ENCODE assay signal across 9 cellular contexts in the genomic region with DNA sequence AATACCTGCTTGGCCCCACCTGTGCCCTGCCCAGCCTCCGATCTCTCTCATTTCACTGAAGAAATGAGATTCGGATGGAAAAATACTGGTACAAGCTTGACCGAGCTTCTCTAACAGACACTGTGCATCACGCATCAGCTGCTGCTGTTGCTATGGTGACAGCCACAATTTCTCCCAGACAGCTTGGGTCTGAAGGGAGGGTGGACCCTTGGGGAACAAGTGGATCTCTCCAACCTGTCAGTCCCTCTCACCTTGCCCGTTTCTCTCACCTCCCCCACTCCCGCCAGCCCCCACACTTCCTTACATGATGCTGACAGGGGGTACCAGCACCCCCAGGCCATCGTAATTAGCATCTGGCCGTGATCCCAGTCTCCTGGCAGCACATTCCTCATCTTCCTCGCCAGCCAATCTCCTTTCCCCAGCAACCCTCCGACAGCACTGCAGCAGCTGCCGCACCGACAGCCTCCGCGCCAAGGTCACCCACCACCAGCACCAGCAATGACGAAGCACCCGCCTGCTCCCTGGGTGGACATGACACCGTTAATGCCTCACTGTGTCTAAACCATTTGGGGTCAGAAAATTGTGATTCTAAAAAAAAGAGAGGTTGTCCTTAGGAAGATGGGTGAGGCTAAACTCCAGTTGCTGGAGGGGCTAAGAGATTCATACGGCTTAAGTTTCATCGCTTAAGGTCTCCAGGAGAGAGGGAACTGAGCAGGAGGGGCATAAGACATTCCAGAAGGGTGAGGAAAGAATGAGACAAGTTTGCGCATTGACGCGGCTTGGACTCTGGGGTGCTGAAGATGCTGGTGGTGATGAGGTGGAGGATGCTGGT. TPM values are rescaled to one million over a fixed set of nuclear protein-coding genes. Genes with fewer than 3 reads are reported as not detected.
DNase-seq lines count a peak whose midpoint lies in the region; ATAC-seq, FAIRE-seq and TF ChIP-seq lines count a peak whose summit lies in the region.
"Had no signal": no experiment of that assay in that cellular context is flagged by ENCODE, and none has a peak within 500 bp of the region (broad histone marks: within the 10 kb centered on the region; RNA-seq: fewer than 3 reads in every experiment).

No MANE protein-coding gene starts in this region.

- H2BK5ac ChIP-seq in H9 (ENCODE audit: insufficient read length, low read length), result no peak overlapping the region

- CTCF ChIA-PET in SK-N-SH (lab: Yijun Ruan, JAX), result interaction anchor here (1.3 kb wide), 1 partner anchor 18 kb away, joined by 4 read pairs; no protein-coding TSS in a partner anchor

- no peak overlapping the region for H2AK5ac ChIP-seq in H9 (ENCODE audit: insufficient read length, low read length)

- H2AFZ ChIP-seq in H9 (ENCODE audit: low read length), result no peak overlapping the region
- peak overlapping the region; percentile 42 for H2AFZ ChIP-seq in SK-N-SH (ENCODE audit: low read depth)

- no peaks in the 10 kb centered on the region for H3K9me3 ChIP-seq in H9 (ENCODE audit: control insufficient read depth, low read depth, low read length)
- no peaks in the 10 kb centered on the region for H3K9me3 ChIP-seq in SK-N-SH

- H4K8ac ChIP-seq in H9 (replicated peaks; ENCODE audit: insufficient read length, low read depth, low read length), result no peak overlapping the region

- H3K36me3 ChIP-seq in SK-N-SH (replicated peaks in 1 of 2; ENCODE audit: control insufficient read depth in 1 of 2, insufficient read depth in 2 of 2, low read length in 1 of 2), result no peaks in the 10 kb centered on the region

- H2BK15ac ChIP-seq in H9 (ENCODE audit: low read depth, low read length), result no peak overlapping the region

- H3K27me3 Mint-ChIP-seq in H9 (ENCODE audit: low read depth), result no peaks in the 10 kb centered on the region; the same call in 1 of the 2 replicates

- H3K4me2 ChIP-seq in H9 (ENCODE audit: insufficient read depth, insufficient read length, low read length) (no peak overlapping the region), SK-N-SH (peak overlapping the region; percentile 80)

- no CpG with 5 or more reads among the region's 22 CpGs for WGBS in H9 (ENCODE audit: extremely low coverage, insufficient read length, low lambda C conversion rate)
- 24% methylated on average over 22 of the region's 22 CpGs for WGBS in SK-N-SH (ENCODE audit: low lambda C conversion rate)

- 0 out of 4 replicates have a peak, but pooled peaks of 1 of the 2 experiments have one; percentile 2 for TF ChIP-seq EP300 in SK-N-SH (IDR thresholded peaks at IDR 0.05; ENCODE audit: borderline replicate concordance in 1 of 2, low read depth in 1 of 2, low read length in 1 of 2)

- H3K9ac ChIP-seq in H9 (ENCODE audit: extremely low read depth, insufficient read length, low read length) (no peak overlapping the region), SK-N-SH (peak overlapping the region; percentile 78)

- no peak overlapping the region for H3K4ac ChIP-seq in H9 (ENCODE audit: low read depth, low read length)

- H2BK120ac ChIP-seq in H9 (ENCODE audit: low read depth, low read length, poor library complexity, severe bottlenecking), result no peak overlapping the region

- no peak overlapping the region for H4K91ac ChIP-seq in H9 (ENCODE audit: insufficient read length, low read depth, low read length)

- H3K4me1 ChIP-seq in H9 (ENCODE audit: insufficient read depth, low read length), result no peaks in the 10 kb centered on the region
- H3K4me1 ChIP-seq in SK-N-SH (ENCODE audit: control insufficient read depth in 1 of 2, insufficient read depth in 2 of 2, low read depth in 1 of 2, low read length in 1 of 2), result peaks cover 9 to 17% of the 10 kb centered on the region in 2 experiments; a peak in 2 of 4 replicates

- ATAC-seq in activated CD4-positive, CD25-positive, alpha-beta regulatory T cell treated with anti-CD3 and anti-CD28 coated beads, Interleukin-2, amount 50 U/mL, for 24 hours, result no peak

- H3K27me3 ChIP-seq in H9 (ENCODE audit: insufficient read depth, low read length), result no peaks in the 10 kb centered on the region
- H3K27me3 ChIP-seq in SK-N-SH (ENCODE audit: insufficient read depth), result no peaks in the 10 kb centered on the region

- no peaks in the 10 kb centered on the region for H3K79me1 ChIP-seq in H9 (ENCODE audit: insufficient read depth, low read depth, low read length, poor library complexity, severe bottlenecking)

- TF ChIP-seq CTCF in H9 (conservative IDR thresholded peaks at IDR 0.05) (no peak), SK-N-SH (IDR thresholded peaks at IDR 0.05) (no peak)

- H3K27ac ChIP-seq in H9 (ENCODE audit: insufficient read length, low read depth, low read length) (no peak overlapping the region), SK-N-SH (ENCODE audit: low read depth in 2 of 2, low read length in 1 of 2) (peak overlapping the region; percentile 85 to 97)

- no peak overlapping the region for H3K56ac ChIP-seq in H9 (ENCODE audit: insufficient read length, low read depth, low read length)

- no peak overlapping the region for H2BK12ac ChIP-seq in H9 (ENCODE audit: insufficient read length, low read depth, low read length)

- H3K23ac ChIP-seq in H9 (ENCODE audit: insufficient read length, low read depth, low read length), result no peak overlapping the region

- in situ Hi-C loops in ACHN (cut with HindIII; ENCODE audit: low pct_ligation_motif_present, low pct_unique_long_range_greater_than_20kb, low sequenced_read_pairs), result no loop called here

- H4K5ac ChIP-seq in H9 (ENCODE audit: insufficient read length, low read depth, low read length), result no peak overlapping the region

- H3T11ph ChIP-seq in H9 (ENCODE audit: low read length), result no peak overlapping the region

- H3K79me2 ChIP-seq in H9 (ENCODE audit: insufficient read depth, low read length) (no peaks in the 10 kb centered on the region), SK-N-SH (ENCODE audit: insufficient read depth) (no peaks in the 10 kb centered on the region)

- FAIRE-seq in frontal cortex (lab: Jason Lieb, UNC), result no peak

- H3K14ac ChIP-seq in H9 (ENCODE audit: insufficient read depth, low read length), result no peak overlapping the region

- no peaks in the 10 kb centered on the region for H4K20me1 ChIP-seq in H9 (ENCODE audit: control insufficient read depth, insufficient read depth, insufficient read length)
- H4K20me1 ChIP-seq in SK-N-SH (ENCODE audit: insufficient read depth), result no peaks in the 10 kb centered on the region

- no peak for TF ChIP-seq RAD21 in SK-N-SH (IDR thresholded peaks at IDR 0.05; ENCODE audit: low read length)

- peaks cover 0 to 2% (median 0%) of the 10 kb centered on the region in 3 experiments; a peak in 1 of 7 replicates for H3K36me3 Mint-ChIP-seq in H9 (ENCODE audit: insufficient read depth in 1 of 3, low read depth in 3 of 3)

- no peak overlapping the region for H2BK20ac ChIP-seq in H9 (ENCODE audit: low read depth, low read length, poor library complexity, severe bottlenecking)

- peak overlapping the region in 1 of 3 experiments; percentile 57; a peak in 3 of 7 replicates for H3K27ac Mint-ChIP-seq in H9

- H3K9me2 ChIP-seq in SK-N-SH, result no peaks in the 10 kb centered on the region

- H3K4me3 Mint-ChIP-seq in H9, result peak overlapping the region in 1 of 2 experiments; percentile 52; a peak in 3 of 5 replicates
- H3K4me3 Mint-ChIP-seq: central memory CD8-positive, alpha-beta T cell had no signal

- H3K9me3 Mint-ChIP-seq in H9, result no peaks in the 10 kb centered on the region
- H3K9me3 Mint-ChIP-seq: central memory CD8-positive, alpha-beta T cell had no signal

- H3K4me1 Mint-ChIP-seq in H9, result peaks cover 8 to 10% of the 10 kb centered on the region in 2 experiments

- DNase-seq in ACHN, result peak; percentile 99
- DNase-seq in H9, result peak; percentile 62
- DNase-seq in SK-N-SH, result peak; percentile 81
- peak; percentile 37 to 62 for DNase-seq in frontal cortex (ENCODE audit: low spot score in 2 of 2)
- DNase-seq in occipital lobe (lab: John Stamatoyannopoulos, UW), result peak; percentile 88
- DNase-seq in NK-92 (lab: John Stamatoyannopoulos, UW; ENCODE audit: unreplicated experiment), result no peak
- no peak for DNase-seq in 8988T

- H3K18ac ChIP-seq in H9 (ENCODE audit: insufficient read length, low read depth, low read length), result no peak overlapping the region

- H3K23me2 ChIP-seq in H9 (ENCODE audit: insufficient read length, low read depth, low read length, poor library complexity, severe bottlenecking), result no peaks in the 10 kb centered on the region

- POLR2A ChIA-PET in SK-N-SH (lab: Yijun Ruan, JAX), result no interaction called here

- H3K4me3 ChIP-seq in SK-N-SH (ENCODE audit: low read depth in 2 of 2, low read length in 1 of 2), result peak overlapping the region; percentile 29 to 41

- peaks cover 27% of the 10 kb centered on the region for H3F3A ChIP-seq in SK-N-SH (replicated peaks; ENCODE audit: insufficient read depth)

TF ChIP-seq in SK-N-SH, 30 proteins besides CTCF, POLR2A, EP300 and RAD21 (continues in another document):
- TF ChIP-seq SMC3 (IDR thresholded peaks at IDR 0.05; ENCODE audit: low read depth, low read length) (no peak), MEF2A (IDR thresholded peaks at IDR 0.05; ENCODE audit: borderline replicate concordance, low read depth) (no peak), FOXJ3 (CRISPR knock-in tag; IDR thresholded peaks at IDR 0.05) (no peak), RXRA (IDR thresholded peaks at IDR 0.05; ENCODE audit: borderline replicate concordance, low read depth) (peak; percentile 46; the same call in 1 of the 2 replicates), CHD2 (IDR thresholded peaks at IDR 0.05; ENCODE audit: low read length, partially characterized antibody) (no peak), FOSL2 (IDR thresholded peaks at IDR 0.05; ENCODE audit: borderline replicate concordance, low read depth) (no peak; the same call in 1 of the 2 replicates), EZH2phosphoT487 (IDR thresholded peaks at IDR 0.05; ENCODE audit: borderline replicate concordance, low read depth) (no peak), GATA2 (CRISPR knock-in tag; IDR thresholded peaks at IDR 0.05) (no peak)
- TF ChIP-seq, protein P1, sequence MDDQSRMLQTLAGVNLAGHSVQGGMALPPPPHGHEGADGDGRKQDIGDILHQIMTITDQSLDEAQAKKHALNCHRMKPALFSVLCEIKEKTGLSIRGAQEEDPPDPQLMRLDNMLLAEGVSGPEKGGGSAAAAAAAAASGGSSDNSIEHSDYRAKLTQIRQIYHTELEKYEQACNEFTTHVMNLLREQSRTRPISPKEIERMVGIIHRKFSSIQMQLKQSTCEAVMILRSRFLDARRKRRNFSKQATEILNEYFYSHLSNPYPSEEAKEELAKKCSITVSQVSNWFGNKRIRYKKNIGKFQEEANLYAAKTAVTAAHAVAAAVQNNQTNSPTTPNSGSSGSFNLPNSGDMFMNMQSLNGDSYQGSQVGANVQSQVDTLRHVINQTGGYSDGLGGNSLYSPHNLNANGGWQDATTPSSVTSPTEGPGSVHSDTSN (IDR thresholded peaks at IDR 0.05), result peak; percentile 59
- TF ChIP-seq, protein P2, sequence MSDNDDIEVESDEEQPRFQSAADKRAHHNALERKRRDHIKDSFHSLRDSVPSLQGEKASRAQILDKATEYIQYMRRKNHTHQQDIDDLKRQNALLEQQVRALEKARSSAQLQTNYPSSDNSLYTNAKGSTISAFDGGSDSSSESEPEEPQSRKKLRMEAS (IDR thresholded peaks at IDR 0.05; ENCODE audit: low read depth), result peak; percentile 56

RNA-seq across cellular contexts. Expression of a gene that starts 58.6 kb away (rescaled TPM):
- total RNA-seq in H9 (2021) (106 and 114 TPM in 2 replicates), frontal cortex (53.8 TPM), occipital lobe (68.0 TPM)
- 32.5 and 40.1 TPM in 2 replicates for polyA plus RNA-seq in SK-N-SH (2012; rRNA removed)
- 16.0 and 19.0 TPM in 2 replicates for polyA plus RNA-seq in SK-N-SH (2012; cell fraction: cytosol; rRNA removed)
- 127 and 149 TPM in 2 replicates for polyA plus RNA-seq in SK-N-SH (2012; cell fraction: nucleus; rRNA removed)

Comparison
In these comparisons a context has a peak if more than half of its experiments do, and no peak if none do; other contexts are left out.
1. DNase-seq: peak in ACHN (single experiment), H9 (single experiment), SK-N-SH (single experiment), frontal cortex (2 of 2) and occipital lobe (single experiment); none in NK-92 (single experiment) and 8988T (single experiment).